ENCODE assay signal across 1 cellular context in the genomic region with DNA sequence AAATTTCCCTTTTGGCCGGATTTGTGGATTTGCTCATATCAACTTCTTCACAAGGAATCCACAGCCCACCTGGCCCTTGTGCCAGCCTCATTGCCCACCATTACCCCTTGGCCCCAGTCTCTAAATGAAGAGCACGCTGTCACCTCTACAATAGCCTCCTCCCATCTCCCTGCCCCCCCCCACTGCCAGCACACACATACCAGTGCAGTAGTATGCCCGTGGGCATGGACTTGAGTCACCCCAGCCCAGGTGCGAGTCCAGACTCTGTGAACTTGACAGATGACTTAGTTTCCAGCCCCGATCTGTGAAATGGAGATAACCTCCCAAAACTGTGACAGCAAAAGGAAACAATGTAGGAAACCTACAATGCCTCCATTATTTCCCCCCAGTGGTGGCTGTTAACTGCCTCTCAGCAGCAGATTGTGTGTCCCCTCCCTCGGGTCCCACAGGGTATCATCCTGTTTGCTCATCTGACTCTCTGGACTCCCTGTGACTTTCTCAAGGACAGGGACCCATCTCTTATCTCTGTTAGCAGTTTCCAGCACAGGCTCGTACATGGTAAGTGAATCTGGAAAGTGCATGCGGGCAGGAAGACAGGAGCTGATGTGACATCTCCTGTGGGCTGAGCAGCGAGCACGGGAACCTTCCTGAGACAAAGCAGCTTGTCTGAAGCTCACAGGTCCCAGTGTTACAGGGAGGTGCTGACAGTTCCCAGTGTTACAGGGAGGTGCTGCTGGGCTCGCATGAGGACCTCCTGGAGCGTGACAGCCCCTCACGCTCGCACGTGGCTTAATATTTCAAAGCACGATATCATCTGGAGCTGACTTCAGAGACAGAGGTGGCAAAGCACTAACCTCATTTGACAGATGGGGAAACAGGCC.
A peak's percentile ranks its signal among the peaks of the same experiment; 100 is the strongest.
TF ChIP-seq lines count a peak whose summit lies in the region.

No MANE protein-coding gene starts in this region.

TF ChIP-seq in K562, 482 proteins besides CTCF, POLR2A, EP300 and RAD21 (continued from another document and continues in another):
- TF ChIP-seq, protein P1, sequence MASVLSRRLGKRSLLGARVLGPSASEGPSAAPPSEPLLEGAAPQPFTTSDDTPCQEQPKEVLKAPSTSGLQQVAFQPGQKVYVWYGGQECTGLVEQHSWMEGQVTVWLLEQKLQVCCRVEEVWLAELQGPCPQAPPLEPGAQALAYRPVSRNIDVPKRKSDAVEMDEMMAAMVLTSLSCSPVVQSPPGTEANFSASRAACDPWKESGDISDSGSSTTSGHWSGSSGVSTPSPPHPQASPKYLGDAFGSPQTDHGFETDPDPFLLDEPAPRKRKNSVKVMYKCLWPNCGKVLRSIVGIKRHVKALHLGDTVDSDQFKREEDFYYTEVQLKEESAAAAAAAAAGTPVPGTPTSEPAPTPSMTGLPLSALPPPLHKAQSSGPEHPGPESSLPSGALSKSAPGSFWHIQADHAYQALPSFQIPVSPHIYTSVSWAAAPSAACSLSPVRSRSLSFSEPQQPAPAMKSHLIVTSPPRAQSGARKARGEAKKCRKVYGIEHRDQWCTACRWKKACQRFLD (CRISPR knock-in tag; IDR thresholded peaks at IDR 0.05): peak; percentile 41; the same call in 1 of the 2 replicates
- TF ChIP-seq RCOR1 (IDR thresholded peaks at IDR 0.05; ENCODE audit: borderline replicate concordance in 1 of 2, low read depth in 2 of 2, low read length in 2 of 2) (peak in 1 of 2 experiments; percentile 92; a peak in 2 of 4 replicates), CXXC5 (CRISPR knock-in tag; IDR thresholded peaks at IDR 0.05) (peak; percentile 44; the same call in 1 of the 2 replicates), ATF1 (CRISPR knock-in tag; IDR thresholded peaks at IDR 0.05) (no peak), ATF1 (tag; IDR thresholded peaks at IDR 0.05) (peak; percentile 23; the same call in 1 of the 2 replicates), MNT (conservative IDR thresholded peaks at IDR 0.05) (peak in 1 of 2 experiments; percentile 55; a peak in 3 of 4 replicates), NFIC (IDR thresholded peaks at IDR 0.05) (peak; percentile 23; the same call in 1 of the 2 replicates), L3MBTL2 (IDR thresholded peaks at IDR 0.05) (peak; percentile 77), TCF3 (CRISPR knock-in tag; IDR thresholded peaks at IDR 0.05) (peak; percentile 65), CBFA2T2 (conservative IDR thresholded peaks at IDR 0.05) (peak; percentile 56), PKNOX1 (IDR thresholded peaks at IDR 0.05) (peak; percentile 52), ZEB2 (IDR thresholded peaks at IDR 0.05) (peak; percentile 65), MGA (IDR thresholded peaks at IDR 0.05) (peak; percentile 70), DPF2 (IDR thresholded peaks at IDR 0.05) (0 out of 2 replicates have a peak, but pooled peaks have one; percentile 50), SOX6 (IDR thresholded peaks at IDR 0.05) (peak; percentile 26), NCOR1 (IDR thresholded peaks at IDR 0.05) (no peak), ZBTB17 (CRISPR knock-in tag; IDR thresholded peaks at IDR 0.05) (no peak), MYC (IDR thresholded peaks at IDR 0.05; ENCODE audit: low read depth, low read length) (no peak; the same call in 1 of the 2 replicates), MYC (CRISPR knock-in tag; IDR thresholded peaks at IDR 0.05; ENCODE audit: borderline replicate concordance, low read depth) (peak; percentile 37; the same call in 1 of the 2 replicates), YY1 (IDR thresholded peaks at IDR 0.05; ENCODE audit: borderline replicate concordance in 1 of 3, control insufficient read depth in 1 of 3, extremely low read depth in 1 of 3, insufficient read depth in 3 of 3, insufficient read length in 1 of 3, insufficient replicate concordance in 2 of 3, low read depth in 1 of 3, low read length in 2 of 3) (peak in 1 of 3 experiments; percentile 34), CBFA2T3 (IDR thresholded peaks at IDR 0.05) (peak; percentile 83), KHSRP (IDR thresholded peaks at IDR 0.05) (no peak), PCBP1 (IDR thresholded peaks at IDR 0.05; ENCODE audit: low read depth, low read length, poor library complexity, severe bottlenecking) (no peak), SMARCA4 (IDR thresholded peaks at IDR 0.05) (0 out of 2 replicates have a peak, but pooled peaks have one; percentile 24), ZBTB7A (IDR thresholded peaks at IDR 0.05; ENCODE audit: borderline replicate concordance, control insufficient read depth, low read depth, low read length) (peak; percentile 33; the same call in 1 of the 2 replicates), MECOM (CRISPR knock-in tag; IDR thresholded peaks at IDR 0.05) (peak; percentile 98), CTBP1 (IDR thresholded peaks at IDR 0.05; ENCODE audit: borderline replicate concordance) (peak; percentile 98), ETV1 (tag; conservative IDR thresholded peaks at IDR 0.05; ENCODE audit: low read depth) (0 out of 2 replicates have a peak, but pooled peaks have one; percentile 18), CTCFL (IDR thresholded peaks at IDR 0.05; ENCODE audit: borderline replicate concordance, insufficient read depth, low read depth, low read length, poor library complexity, severe bottlenecking) (no peak)
- TF ChIP-seq, protein P2, sequence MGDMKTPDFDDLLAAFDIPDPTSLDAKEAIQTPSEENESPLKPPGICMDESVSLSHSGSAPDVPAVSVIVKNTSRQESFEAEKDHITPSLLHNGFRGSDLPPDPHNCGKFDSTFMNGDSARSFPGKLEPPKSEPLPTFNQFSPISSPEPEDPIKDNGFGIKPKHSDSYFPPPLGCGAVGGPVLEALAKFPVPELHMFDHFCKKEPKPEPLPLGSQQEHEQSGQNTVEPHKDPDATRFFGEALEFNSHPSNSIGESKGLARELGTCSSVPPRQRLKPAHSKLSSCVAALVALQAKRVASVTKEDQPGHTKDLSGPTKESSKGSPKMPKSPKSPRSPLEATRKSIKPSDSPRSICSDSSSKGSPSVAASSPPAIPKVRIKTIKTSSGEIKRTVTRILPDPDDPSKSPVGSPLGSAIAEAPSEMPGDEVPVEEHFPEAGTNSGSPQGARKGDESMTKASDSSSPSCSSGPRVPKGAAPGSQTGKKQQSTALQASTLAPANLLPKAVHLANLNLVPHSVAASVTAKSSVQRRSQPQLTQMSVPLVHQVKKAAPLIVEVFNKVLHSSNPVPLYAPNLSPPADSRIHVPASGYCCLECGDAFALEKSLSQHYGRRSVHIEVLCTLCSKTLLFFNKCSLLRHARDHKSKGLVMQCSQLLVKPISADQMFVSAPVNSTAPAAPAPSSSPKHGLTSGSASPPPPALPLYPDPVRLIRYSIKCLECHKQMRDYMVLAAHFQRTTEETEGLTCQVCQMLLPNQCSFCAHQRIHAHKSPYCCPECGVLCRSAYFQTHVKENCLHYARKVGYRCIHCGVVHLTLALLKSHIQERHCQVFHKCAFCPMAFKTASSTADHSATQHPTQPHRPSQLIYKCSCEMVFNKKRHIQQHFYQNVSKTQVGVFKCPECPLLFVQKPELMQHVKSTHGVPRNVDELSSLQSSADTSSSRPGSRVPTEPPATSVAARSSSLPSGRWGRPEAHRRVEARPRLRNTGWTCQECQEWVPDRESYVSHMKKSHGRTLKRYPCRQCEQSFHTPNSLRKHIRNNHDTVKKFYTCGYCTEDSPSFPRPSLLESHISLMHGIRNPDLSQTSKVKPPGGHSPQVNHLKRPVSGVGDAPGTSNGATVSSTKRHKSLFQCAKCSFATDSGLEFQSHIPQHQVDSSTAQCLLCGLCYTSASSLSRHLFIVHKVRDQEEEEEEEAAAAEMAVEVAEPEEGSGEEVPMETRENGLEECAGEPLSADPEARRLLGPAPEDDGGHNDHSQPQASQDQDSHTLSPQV (IDR thresholded peaks at IDR 0.05): no peak
